ENCODE assay signal across 1 cellular context in genomic region chr3:128725932-128726690, GRCh38.
A peak's percentile ranks its signal among the peaks of the same experiment; 100 is the strongest.
TF ChIP-seq lines count a peak whose summit lies in the region.

Gene RAB7A (plus strand): TSS chr3:128726183. CDS start chr3:128795368, 69,185 bp downstream.

TF ChIP-seq in HepG2, 621 proteins besides CTCF, POLR2A, EP300 and RAD21 (continued from another document and continues in another):
- no peak for TF ChIP-seq KIAA2018 (CRISPR knock-in tag; IDR thresholded peaks at IDR 0.05; ENCODE audit: borderline replicate concordance)
- no peak for TF ChIP-seq PHB2 (IDR thresholded peaks at IDR 0.05; ENCODE audit: partially characterized antibody)
- no peak for TF ChIP-seq CCAR2 (optimal IDR thresholded peaks at IDR 0.05; ENCODE audit: low read depth, low read length)
- TF ChIP-seq ZFP36L2 (CRISPR knock-in tag; IDR thresholded peaks at IDR 0.05) = no peak
- TF ChIP-seq HMGXB3 (CRISPR knock-in tag; IDR thresholded peaks at IDR 0.05; ENCODE audit: borderline replicate concordance) = peak; percentile 79; the same call in 1 of the 2 replicates
- peak; percentile 56; the same call in 1 of the 2 replicates for TF ChIP-seq PBX3 (CRISPR knock-in tag; IDR thresholded peaks at IDR 0.05; ENCODE audit: borderline replicate concordance)
- TF ChIP-seq JUN (CRISPR knock-in tag; IDR thresholded peaks at IDR 0.05) = no peak
- peak; percentile 89 for TF ChIP-seq PHF8 (CRISPR knock-in tag; IDR thresholded peaks at IDR 0.05)
- TF ChIP-seq ZBTB40 (IDR thresholded peaks at IDR 0.05) = peak; percentile 36; the same call in 1 of the 2 replicates
- peak; percentile 75 for TF ChIP-seq ZBTB40 (CRISPR knock-in tag; IDR thresholded peaks at IDR 0.05)
- TF ChIP-seq ZNF761 (CRISPR knock-in tag; conservative IDR thresholded peaks at IDR 0.05) = no peak
- TF ChIP-seq TAF15 (IDR thresholded peaks at IDR 0.05; ENCODE audit: low read depth, low read length, poor library complexity, severe bottlenecking) = no peak
- TF ChIP-seq RBFOX2 (IDR thresholded peaks at IDR 0.05; ENCODE audit: low read depth, low read length) = peak; percentile 90
- TF ChIP-seq NKX3-1 (CRISPR knock-in tag; IDR thresholded peaks at IDR 0.05) = no peak
- no peak for TF ChIP-seq ZNF326 (CRISPR knock-in tag; IDR thresholded peaks at IDR 0.05; ENCODE audit: borderline replicate concordance)
- no peak for TF ChIP-seq E2F2 (CRISPR knock-in tag; IDR thresholded peaks at IDR 0.05; ENCODE audit: borderline replicate concordance)
- TF ChIP-seq ZNF17 (CRISPR knock-in tag; IDR thresholded peaks at IDR 0.05) = no peak
- TF ChIP-seq ATF5 (CRISPR knock-in tag; IDR thresholded peaks at IDR 0.05; ENCODE audit: low read depth) = no peak
- TF ChIP-seq SIN3A (IDR thresholded peaks at IDR 0.05; ENCODE audit: borderline replicate concordance, low read depth, low read length) = peak; percentile 77; the same call in 1 of the 2 replicates
- TF ChIP-seq ZNF546 (CRISPR knock-in tag; conservative IDR thresholded peaks at IDR 0.05) = peak; percentile 81; the same call in 1 of the 2 replicates
- peak; percentile 47; the same call in 1 of the 2 replicates for TF ChIP-seq KMT2A (CRISPR knock-in tag; IDR thresholded peaks at IDR 0.05)
- 0 out of 2 replicates have a peak, but pooled peaks have one; percentile 47 for TF ChIP-seq ZNF274 (CRISPR knock-in tag; IDR thresholded peaks at IDR 0.05)
- TF ChIP-seq TBX3 (IDR thresholded peaks at IDR 0.05; ENCODE audit: borderline replicate concordance) = peak; percentile 40; the same call in 1 of the 2 replicates
- no peak for TF ChIP-seq ZNF383 (CRISPR knock-in tag; IDR thresholded peaks at IDR 0.05; ENCODE audit: borderline replicate concordance)
- TF ChIP-seq CREB3 (CRISPR knock-in tag; IDR thresholded peaks at IDR 0.05) = peak; percentile 87
- TF ChIP-seq WIZ (CRISPR knock-in tag; IDR thresholded peaks at IDR 0.05) = no peak; the same call in 1 of the 2 replicates
